Comparison of ENCODE assay signal across 21 cellular contexts in genomic region chr10:130969700-130970099, GRCh38.
"Had no signal": no experiment of that assay in that cellular context is flagged by ENCODE, and none has a peak within 500 bp of the region (broad histone marks: within the 10 kb centered on the region; RNA-seq: fewer than 3 reads in every experiment).

No MANE protein-coding gene starts in this region.

- DNase-seq: dermis blood vessel endothelial cell; dorsolateral prefrontal cortex; effector CD4-positive, alpha-beta T cell; effector memory CD4-positive, alpha-beta T cell; erythroblast; esophagus squamous epithelium; foreskin fibroblast; foreskin melanocyte; gastrocnemius medialis; glutamatergic neuron; hypothalamus; immature natural killer cell; left cardiac atrium; left ventricle myocardium superior; lower lobe of right lung; mesenchymal stem cell; mucosa of descending colon had no signal

- ATAC-seq: gastrocnemius medialis, left cardiac atrium, left lung, left ventricle myocardium superior, mucosa of descending colon had no signal

- H2AFZ ChIP-seq: hepatocyte had no signal

- H3K4me3 ChIP-seq: coronary artery, dorsolateral prefrontal cortex, esophagus squamous epithelium, gastrocnemius medialis, hepatocyte, left lung, lower lobe of right lung, mucosa of descending colon had no signal

- H3K4me1 ChIP-seq: left lung, lower lobe of right lung had no signal

- H3K4me2 ChIP-seq: hepatocyte had no signal

- H3K27ac ChIP-seq: coronary artery, dorsolateral prefrontal cortex, epithelial cell of prostate, gastrocnemius medialis, hepatocyte, left lung, lower lobe of right lung had no signal

- H3K27me3 ChIP-seq: gastrocnemius medialis, hepatocyte had no signal

- H3K36me3 ChIP-seq: esophagus squamous epithelium, gastrocnemius medialis, left lung, lower lobe of right lung had no signal

- H3K9me3 ChIP-seq: esophagus squamous epithelium, gastrocnemius medialis, lower lobe of right lung had no signal
